2 cellular contexts compared by ENCODE assay signal in genomic region chr15:84690342-84690741, GRCh38.
TF ChIP-seq lines count a peak whose summit lies in the region.

No MANE protein-coding gene starts in this region.

TF ChIP-seq in HepG2, 621 proteins besides CTCF, POLR2A, EP300 and RAD21:
- no peak for TF ChIP-seq TFAP4 (IDR thresholded peaks at IDR 0.05; ENCODE audit: borderline replicate concordance, low read depth)
- no peak for TF ChIP-seq AGO2 (optimal IDR thresholded peaks at IDR 0.05; ENCODE audit: low read depth, low read length)
- no peak for TF ChIP-seq PRDM4 (CRISPR knock-in tag; IDR thresholded peaks at IDR 0.05; ENCODE audit: borderline replicate concordance)
- no peak for TF ChIP-seq ZBTB38 (CRISPR knock-in tag; IDR thresholded peaks at IDR 0.05)
- no peak for TF ChIP-seq DZIP1 (CRISPR knock-in tag; IDR thresholded peaks at IDR 0.05)
- TF ChIP-seq ATF7 (IDR thresholded peaks at IDR 0.05): no peak
- TF ChIP-seq ATF7 (CRISPR knock-in tag; IDR thresholded peaks at IDR 0.05): no peak
- no peak for TF ChIP-seq ZNF207 (IDR thresholded peaks at IDR 0.05; ENCODE audit: borderline replicate concordance)
- no peak for TF ChIP-seq ZNF501 (CRISPR knock-in tag; IDR thresholded peaks at IDR 0.05)
- TF ChIP-seq ZFX (CRISPR knock-in tag; IDR thresholded peaks at IDR 0.05; ENCODE audit: low read depth): no peak
- no peak for TF ChIP-seq CCAR2 (optimal IDR thresholded peaks at IDR 0.05; ENCODE audit: low read depth, low read length)
- no peak for TF ChIP-seq ATF2 (CRISPR knock-in tag; IDR thresholded peaks at IDR 0.05)

TF ChIP-seq in HEK293, 187 proteins besides CTCF, POLR2A, EP300 and RAD21:
- TF ChIP-seq ZNF16 (tag by site-specific recombination; IDR thresholded peaks at IDR 0.05; ENCODE audit: low read depth) (no peak), ZNF585B (tag by site-specific recombination; IDR thresholded peaks at IDR 0.05) (peak; percentile 78)
TF ChIP-seq in HEK293: peak in this region for 1.
